ENCODE assay signal across 21 cellular contexts in genomic region chr2:199543606-199544172, GRCh38.
DNase-seq lines count a peak whose midpoint lies in the region; ATAC-seq, FAIRE-seq and TF ChIP-seq lines count a peak whose summit lies in the region.
"Had no signal": no experiment of that assay in that cellular context is flagged by ENCODE, and none has a peak within 500 bp of the region (broad histone marks: within the 10 kb centered on the region; RNA-seq: fewer than 3 reads in every experiment).

No MANE protein-coding gene starts in this region.

- TF ChIP-seq CTCF in HepG2 (CRISPR knock-in tag; IDR thresholded peaks at IDR 0.05), result no peak
- no peak for TF ChIP-seq CTCF in right lobe of liver (IDR thresholded peaks at IDR 0.05)
- TF ChIP-seq CTCF in H1 (IDR thresholded peaks at IDR 0.05; ENCODE audit: control extremely low read depth in 1 of 3, insufficient read depth in 1 of 3, low read depth in 1 of 3, low read length in 3 of 3), result no peak
- TF ChIP-seq CTCF in psoas muscle (IDR thresholded peaks at IDR 0.05), result no peak

- no peak overlapping the region for H3K4me2 ChIP-seq in HepG2 (ENCODE audit: low read depth, low read length)
- no peak overlapping the region for H3K4me2 ChIP-seq in H1 (ENCODE audit: insufficient read depth in 1 of 2, low read depth in 2 of 2, low read length in 2 of 2)
- H3K4me2 ChIP-seq: BLaER1, KMS-11 had no signal

- TF ChIP-seq POLR2A in HepG2 (IDR thresholded peaks at IDR 0.05; ENCODE audit: insufficient read depth in 1 of 2, low read depth in 2 of 2, low read length in 2 of 2) (no peak), right lobe of liver (IDR thresholded peaks at IDR 0.05) (no peak), H1 (IDR thresholded peaks at IDR 0.05; ENCODE audit: control extremely low read depth in 1 of 2, low read depth in 2 of 2, low read length in 2 of 2) (no peak)

- TF ChIP-seq RAD21 in HepG2 (CRISPR knock-in tag; IDR thresholded peaks at IDR 0.05) (no peak), H1 (IDR thresholded peaks at IDR 0.05 in 1 of 2, conservative IDR thresholded peaks at IDR 0.05 in 1 of 2; ENCODE audit: low read depth in 2 of 2, low read length in 2 of 2) (no peak)

- no peaks in the 10 kb centered on the region for H3K36me3 ChIP-seq in HepG2 (replicated peaks in 1 of 2; ENCODE audit: control insufficient read depth in 1 of 2, insufficient read depth in 2 of 2, low read length in 2 of 2)
- no peaks in the 10 kb centered on the region for H3K36me3 ChIP-seq in right lobe of liver
- no peaks in the 10 kb centered on the region for H3K36me3 ChIP-seq in H1 (ENCODE audit: control insufficient read depth in 2 of 4, insufficient read depth in 4 of 4, low read length in 3 of 4)
- no peaks in the 10 kb centered on the region for H3K36me3 ChIP-seq in psoas muscle (ENCODE audit: insufficient read depth in 1 of 2, low read depth in 1 of 2)
- H3K36me3 ChIP-seq: BLaER1 had no signal

- H3K9me3 ChIP-seq in HepG2 (ENCODE audit: low read length) (no peaks in the 10 kb centered on the region), right lobe of liver (no peaks in the 10 kb centered on the region), H1 (ENCODE audit: insufficient read depth in 2 of 2, low read depth in 1 of 2, low read length in 1 of 2) (no peaks in the 10 kb centered on the region), psoas muscle (no peaks in the 10 kb centered on the region)
- H3K9me3 ChIP-seq: BLaER1 had no signal

- H3K4ac ChIP-seq in H1 (replicated peaks; ENCODE audit: insufficient read length, low read depth, low read length), result no peak overlapping the region

- intact Hi-C loops in HepG2 (cut with micrococcal nuclease; ENCODE audit: unreplicated experiment), result no loop called here
- intact Hi-C loops in right lobe of liver (cut with DNase I), result no loop called here
- intact Hi-C loops in psoas muscle (cut with DNase I), result no loop called here

- H3K27ac ChIP-seq in HepG2 (ENCODE audit: extremely low read length, insufficient read depth, low read length), result no peak overlapping the region
- no peak overlapping the region for H3K27ac ChIP-seq in right lobe of liver
- H3K27ac ChIP-seq in H1 (ENCODE audit: low read depth, low read length), result no peak overlapping the region
- H3K27ac ChIP-seq in psoas muscle, result no peak overlapping the region
- H3K27ac ChIP-seq: 22Rv1, BLaER1, GM23248, KMS-11 had no signal

- BruUV-seq in HepG2 (replicated peaks; lab: Mats Ljungman, UMichigan), result no TSS peak

- no peaks in the 10 kb centered on the region for H3K79me1 ChIP-seq in H1 (ENCODE audit: low read depth, low read length)

- no peak overlapping the region for H2BK12ac ChIP-seq in H1 (ENCODE audit: low read depth, low read length)

- H3K23ac ChIP-seq in H1 (ENCODE audit: insufficient read length), result no peak overlapping the region

- no peak overlapping the region for H2BK20ac ChIP-seq in H1 (ENCODE audit: low read length)

- no peak overlapping the region for H2BK5ac ChIP-seq in H1 (ENCODE audit: low read depth, low read length)

- H3K4me1 ChIP-seq in HepG2 (ENCODE audit: insufficient read depth, low read length), result no peaks in the 10 kb centered on the region
- H3K4me1 ChIP-seq in right lobe of liver, result no peaks in the 10 kb centered on the region
- H3K4me1 ChIP-seq in H1 (replicated peaks in 1 of 4; ENCODE audit: control insufficient read depth in 3 of 4, insufficient read depth in 4 of 4, low read length in 3 of 4), result no peaks in the 10 kb centered on the region
- no peaks in the 10 kb centered on the region for H3K4me1 ChIP-seq in psoas muscle

- DNase-seq in HepG2 (ENCODE audit: low spot score) (no peak), right lobe of liver (no peak), M059J (ENCODE audit: low read depth) (peak; percentile 7), H1 (ENCODE audit: low read depth in 1 of 2, low spot score in 2 of 2) (no peak), psoas muscle (no peak)
- DNase-seq: Calu3; CD4-positive, alpha-beta memory T cell; DMS79 treated with DMSO at 0.1 percent for 48 hours; GM23248; HCEC 1CT; HFFc6 had no signal

- TF ChIP-seq EP300 in HepG2 (IDR thresholded peaks at IDR 0.05; ENCODE audit: low read depth in 2 of 2, low read length in 2 of 2), result no peak
- no peak for TF ChIP-seq EP300 in HepG2 (CRISPR knock-in tag; IDR thresholded peaks at IDR 0.05; ENCODE audit: borderline replicate concordance)
- no peak for TF ChIP-seq EP300 in H1 (IDR thresholded peaks at IDR 0.05; ENCODE audit: borderline replicate concordance in 1 of 2, low read depth in 2 of 2, low read length in 2 of 2)

- H3K9ac ChIP-seq in HepG2 (ENCODE audit: insufficient read depth, low read depth, low read length), result no peak overlapping the region
- H3K9ac ChIP-seq in H1 (replicated peaks in 1 of 4; ENCODE audit: extremely low read depth in 1 of 4, low read depth in 3 of 4, low read length in 3 of 4), result no peak overlapping the region
- H3K9ac ChIP-seq: BLaER1, GM23248, KMS-11 had no signal

- no peak overlapping the region for H3K18ac ChIP-seq in H1 (ENCODE audit: extremely low read depth, low read length)

- H3K4me3 ChIP-seq in HepG2 (replicated peaks in 1 of 3; ENCODE audit: insufficient read depth in 1 of 3, low read depth in 2 of 3, low read length in 3 of 3) (no peak overlapping the region), right lobe of liver (no peak overlapping the region), H1 (ENCODE audit: extremely low read depth in 1 of 4, insufficient read depth in 2 of 4, low read depth in 3 of 4, low read length in 4 of 4) (no peak overlapping the region), psoas muscle (no peak overlapping the region)
- H3K4me3 ChIP-seq: BLaER1, GM23248 had no signal

- H2BK120ac ChIP-seq in H1 (replicated peaks; ENCODE audit: low read depth, low read length), result peak overlapping the region; percentile 14

- WGBS in HepG2 (ENCODE audit: low lambda C conversion rate), result 20% methylated on average over 4 of the region's 4 CpGs
- WGBS in right lobe of liver (ENCODE audit: insufficient coverage, low coverage, low lambda C conversion rate, missing lambda C conversion rate), result 72% methylated on average over 4 of the region's 4 CpGs
- WGBS in H1 (ENCODE audit: extremely low coverage in 1 of 2, insufficient coverage in 1 of 2, insufficient read length in 1 of 2, insufficient replicate concordance in 2 of 2, low coverage in 1 of 2, low lambda C conversion rate in 2 of 2, missing lambda C conversion rate in 1 of 2), 2 experiments, result 95% methylated on average over 4 of the region's 4 CpGs; no CpG with 5 or more reads in 1 of the 2 experiments
- WGBS in psoas muscle, 3 donors, result 81 to 83% (median 82%) methylated on average over 4 of the region's 4 CpGs

- no peak overlapping the region for H3K14ac ChIP-seq in H1 (ENCODE audit: insufficient read length)

- H3K56ac ChIP-seq in H1 (replicated peaks; ENCODE audit: insufficient read length, low read depth, low read length), result no peak overlapping the region

- CTCF ChIA-PET in HepG2 (lab: Yijun Ruan, JAX; ENCODE audit: low intra/inter-chr PET ratio, low total read pairs), result no interaction called here
- CTCF ChIA-PET in H1 (lab: Charles Lee; ENCODE audit: partially characterized antibody), result interaction anchor here (0.6 to 0.8 kb wide), 2 partner anchors 162 to 177 kb away, joined by 3 to 4 read pairs; no protein-coding TSS in a partner anchor

- H2BK15ac ChIP-seq in H1 (ENCODE audit: low read length), result no peak overlapping the region

- H3K79me2 ChIP-seq in HepG2 (ENCODE audit: insufficient read depth, low read length), result no peaks in the 10 kb centered on the region
- no peaks in the 10 kb centered on the region for H3K79me2 ChIP-seq in H1 (ENCODE audit: control insufficient read depth in 1 of 2, insufficient read depth in 2 of 2, low read length in 2 of 2)

- no peak overlapping the region for H2AK5ac ChIP-seq in H1 (ENCODE audit: low read depth, low read length)

- in situ Hi-C loops in HepG2 (cut with HindIII; ENCODE audit: extremely low pct_ligation_motif_present, low pct_unique_long_range_greater_than_20kb), result no loop called here

- H4K20me1 ChIP-seq in HepG2 (ENCODE audit: insufficient read depth, low read length) (no peaks in the 10 kb centered on the region), H1 (replicated peaks in 1 of 2; ENCODE audit: control insufficient read depth in 1 of 2, insufficient read depth in 2 of 2, low read length in 2 of 2) (no peaks in the 10 kb centered on the region)
- H4K20me1 ChIP-seq: BLaER1 had no signal

- POLR2A ChIA-PET in HepG2 (lab: Yijun Ruan, JAX) (no interaction called here), H1 (lab: Charles Lee; ENCODE audit: partially characterized antibody) (no interaction called here)

- no peaks in the 10 kb centered on the region for H3K23me2 ChIP-seq in H1 (ENCODE audit: low read depth, low read length)

- no peak overlapping the region for H4K91ac ChIP-seq in H1 (replicated peaks; ENCODE audit: insufficient read length, low read length)

- no peak overlapping the region for H2AFZ ChIP-seq in HepG2 (ENCODE audit: low read length)
- H2AFZ ChIP-seq in H1 (ENCODE audit: low read length), result no peak overlapping the region
- H2AFZ ChIP-seq: GM23248 had no signal

- H4K5ac ChIP-seq in H1 (ENCODE audit: insufficient read length, low read depth, low read length), result no peak overlapping the region

- ATAC-seq in HepG2 (no peak), right lobe of liver (no peak), GM21447 (IDR thresholded peaks at IDR 0.05; ENCODE audit: unreplicated experiment) (no peak), GM19455 (IDR thresholded peaks at IDR 0.05; ENCODE audit: unreplicated experiment) (no peak), psoas muscle (no peak)

- no peaks in the 10 kb centered on the region; a peak in 1 of 5 replicates for H3K27me3 ChIP-seq in HepG2 (ENCODE audit: control insufficient read depth in 1 of 2, insufficient read depth in 2 of 2, low read length in 2 of 2)
- no peaks in the 10 kb centered on the region for H3K27me3 ChIP-seq in right lobe of liver
- no peaks in the 10 kb centered on the region for H3K27me3 ChIP-seq in H1 (replicated peaks in 1 of 4; ENCODE audit: control insufficient read depth in 3 of 4, extremely low read depth in 1 of 4, insufficient read depth in 3 of 4, low read length in 3 of 4)
- no peaks in the 10 kb centered on the region for H3K27me3 ChIP-seq in psoas muscle (ENCODE audit: insufficient read depth in 3 of 3, low read length in 2 of 3)
- H3K27me3 ChIP-seq: BLaER1 had no signal

- FAIRE-seq in HepG2 (lab: Jason Lieb, UNC) (no peak), H1 (lab: Jason Lieb, UNC) (no peak)
- FAIRE-seq: G401.6, GM12892, GM18507, H54, HTR-8/SVneo had no signal

- no peak overlapping the region for H4K8ac ChIP-seq in H1 (ENCODE audit: extremely low read depth, insufficient read depth, low read length)

TF ChIP-seq in HepG2, 621 proteins besides CTCF, POLR2A, EP300 and RAD21 (continues in another document):
- TF ChIP-seq MAFK (conservative IDR thresholded peaks at IDR 0.05 in 1 of 2, IDR thresholded peaks at IDR 0.05 in 1 of 2; ENCODE audit: low read length in 2 of 2), result peak; percentile 84 to 86
- no peak for TF ChIP-seq ATF7 (IDR thresholded peaks at IDR 0.05)
- TF ChIP-seq ATF7 (CRISPR knock-in tag; IDR thresholded peaks at IDR 0.05), result no peak

TF ChIP-seq in H1, 55 proteins besides CTCF, POLR2A, EP300 and RAD21 (continues in another document):
- no peak for TF ChIP-seq E2F6 (IDR thresholded peaks at IDR 0.05)

Comparison
In these comparisons a context has a peak if more than half of its experiments do, and no peak if none do; other contexts are left out.
1. Of the 41 proteins assayed by ChIP-seq in both HepG2 and H1: peak only in HepG2: MAFK and SRF; only in H1: none; in both: none; in neither: 39.